Comparison of ENCODE assay signal across 8 cellular contexts in the genomic region with DNA sequence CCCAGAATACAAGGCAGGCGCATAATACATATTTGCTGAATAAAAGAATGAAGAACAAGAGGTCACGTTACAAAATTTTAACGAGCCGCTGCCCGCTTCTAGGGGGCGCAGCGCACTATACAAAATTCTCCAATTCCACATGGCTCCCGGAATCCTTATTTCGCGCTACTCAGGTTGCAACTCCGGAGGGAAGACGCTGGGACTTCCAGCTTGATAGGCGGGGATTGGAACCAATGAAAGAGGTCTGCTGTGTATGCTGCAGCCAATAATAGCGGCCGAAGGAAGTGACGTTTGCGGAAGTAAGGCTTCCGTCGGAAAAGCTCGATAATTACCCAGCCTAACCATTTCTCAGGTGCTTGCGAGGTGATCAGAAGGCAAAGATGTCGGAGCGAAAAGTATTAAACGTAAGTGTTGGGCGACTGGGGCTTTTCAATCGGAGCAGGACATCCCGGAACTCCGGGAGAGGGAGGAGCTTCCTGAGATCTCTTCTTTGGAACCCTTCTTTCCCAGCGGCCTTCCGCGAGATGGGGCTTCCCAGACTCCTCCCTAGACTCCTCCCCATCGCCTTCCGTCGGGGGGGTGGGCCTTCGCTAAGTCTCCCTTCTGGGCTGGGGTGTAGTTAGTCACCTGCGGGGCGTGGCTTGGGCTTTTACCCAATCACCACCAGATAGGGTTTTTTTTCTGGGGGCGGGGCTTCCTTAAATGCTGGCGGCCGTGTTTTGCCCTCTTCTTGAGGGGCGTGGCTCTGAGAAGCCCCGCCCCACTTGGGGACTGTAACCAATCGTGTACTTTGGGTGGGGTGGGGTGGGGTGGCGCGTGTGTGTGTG. TPM values are rescaled to one million over a fixed set of nuclear protein-coding genes. Genes with fewer than 3 reads are reported as not detected.
DNase-seq lines count a peak whose midpoint lies in the region; TF ChIP-seq lines count a peak whose summit lies in the region.

A gene (plus strand): TSS at position 314 of the 827 bp plus-strand sequence. CDS start 67 bp downstream, at position 381.

- peaks cover 9% of the 10 kb centered on the region for H3K4me1 ChIP-seq in effector memory CD4-positive, alpha-beta T cell (ENCODE audit: control insufficient read depth, insufficient read depth, low read length, poor library complexity, severe bottlenecking)

- peak; percentile 100 for DNase-seq in COR-L47 (lab: John Stamatoyannopoulos, UW)
- peak; percentile 99 for DNase-seq in GM20000 (ENCODE audit: low spot score)
- peak; percentile 98 for DNase-seq in HT-29 (ENCODE audit: low spot score)
- DNase-seq in NK-92 treated with Interleukin-12 subunit alpha and Interleukin-12 subunit beta, amount 100 ng/mL, for 24 hours (lab: John Stamatoyannopoulos, UW), result peak; percentile 99
- peak; percentile 97 for DNase-seq in activated CD8-positive, alpha-beta memory T cell treated with anti-CD3 and anti-CD28 coated beads for 24 hours
- DNase-seq in effector memory CD4-positive, alpha-beta T cell, result peak; percentile 97 to 99 (median 99)
- DNase-seq in lung microvascular endothelial cell (ENCODE audit: low read depth in 2 of 2), result peak; percentile 100
- peak; percentile 98 to 99 (median 99) for DNase-seq in stimulated activated CD4-positive, alpha-beta T cell treated with anti-CD3 and anti-CD28 coated beads, TNF-alpha, amount 100 ng/mL, for 48 hours (ENCODE audit: low read depth in 3 of 3)

- H3K27ac ChIP-seq in effector memory CD4-positive, alpha-beta T cell (ENCODE audit: insufficient read depth, low read length, poor library complexity, severe bottlenecking), result peak within 1 kb of the TSS; percentile 100

- H3K4me3 ChIP-seq in effector memory CD4-positive, alpha-beta T cell (ENCODE audit: insufficient read depth, low read depth, low read length, poor library complexity, severe bottlenecking), result peak within 1 kb of the TSS; percentile 97

- H3K36me3 ChIP-seq in effector memory CD4-positive, alpha-beta T cell (ENCODE audit: control insufficient read depth, insufficient read depth, low read length), result peaks cover 31% of the 10 kb centered on the region

- no peaks in the 10 kb centered on the region for H3K27me3 ChIP-seq in effector memory CD4-positive, alpha-beta T cell (replicated peaks; ENCODE audit: control insufficient read depth, insufficient read depth, low read length, poor library complexity, severe bottlenecking)

- TF ChIP-seq CTCF in GM20000 (IDR thresholded peaks at IDR 0.05; ENCODE audit: extremely low read depth, missing control alignments), result peak; percentile 9

- peaks cover 3% of the 10 kb centered on the region for H3K9me3 ChIP-seq in effector memory CD4-positive, alpha-beta T cell (ENCODE audit: control insufficient read depth, low read length)

RNA-seq across cellular contexts. Expression of the gene that starts here (rescaled TPM):
- 25.5 and 36.1 TPM in 2 replicates for total RNA-seq in HT-29 (2014; rRNA removed; shearing (Covaris generic))
- 12.4 and 17.9 TPM in 2 replicates for total RNA-seq in lung microvascular endothelial cell

Comparison
In these comparisons a context has a peak if more than half of its experiments do, and no peak if none do; other contexts are left out.
1. Peak in every context shown above with its lines: DNase-seq, H3K4me3 ChIP-seq and H3K27ac ChIP-seq.